Comparison of ENCODE assay signal across 1 cellular context in genomic region chr2:42132966-42133641, GRCh38.
TF ChIP-seq lines count a peak whose summit lies in the region.

No MANE protein-coding gene starts in this region.

TF ChIP-seq in HepG2, 621 proteins besides CTCF, POLR2A, EP300 and RAD21 (continued from another document and continues in another):
- TF ChIP-seq, protein P1, sequence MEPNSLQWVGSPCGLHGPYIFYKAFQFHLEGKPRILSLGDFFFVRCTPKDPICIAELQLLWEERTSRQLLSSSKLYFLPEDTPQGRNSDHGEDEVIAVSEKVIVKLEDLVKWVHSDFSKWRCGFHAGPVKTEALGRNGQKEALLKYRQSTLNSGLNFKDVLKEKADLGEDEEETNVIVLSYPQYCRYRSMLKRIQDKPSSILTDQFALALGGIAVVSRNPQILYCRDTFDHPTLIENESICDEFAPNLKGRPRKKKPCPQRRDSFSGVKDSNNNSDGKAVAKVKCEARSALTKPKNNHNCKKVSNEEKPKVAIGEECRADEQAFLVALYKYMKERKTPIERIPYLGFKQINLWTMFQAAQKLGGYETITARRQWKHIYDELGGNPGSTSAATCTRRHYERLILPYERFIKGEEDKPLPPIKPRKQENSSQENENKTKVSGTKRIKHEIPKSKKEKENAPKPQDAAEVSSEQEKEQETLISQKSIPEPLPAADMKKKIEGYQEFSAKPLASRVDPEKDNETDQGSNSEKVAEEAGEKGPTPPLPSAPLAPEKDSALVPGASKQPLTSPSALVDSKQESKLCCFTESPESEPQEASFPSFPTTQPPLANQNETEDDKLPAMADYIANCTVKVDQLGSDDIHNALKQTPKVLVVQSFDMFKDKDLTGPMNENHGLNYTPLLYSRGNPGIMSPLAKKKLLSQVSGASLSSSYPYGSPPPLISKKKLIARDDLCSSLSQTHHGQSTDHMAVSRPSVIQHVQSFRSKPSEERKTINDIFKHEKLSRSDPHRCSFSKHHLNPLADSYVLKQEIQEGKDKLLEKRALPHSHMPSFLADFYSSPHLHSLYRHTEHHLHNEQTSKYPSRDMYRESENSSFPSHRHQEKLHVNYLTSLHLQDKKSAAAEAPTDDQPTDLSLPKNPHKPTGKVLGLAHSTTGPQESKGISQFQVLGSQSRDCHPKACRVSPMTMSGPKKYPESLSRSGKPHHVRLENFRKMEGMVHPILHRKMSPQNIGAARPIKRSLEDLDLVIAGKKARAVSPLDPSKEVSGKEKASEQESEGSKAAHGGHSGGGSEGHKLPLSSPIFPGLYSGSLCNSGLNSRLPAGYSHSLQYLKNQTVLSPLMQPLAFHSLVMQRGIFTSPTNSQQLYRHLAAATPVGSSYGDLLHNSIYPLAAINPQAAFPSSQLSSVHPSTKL (CRISPR knock-in tag; IDR thresholded peaks at IDR 0.05): peak; percentile 98
- TF ChIP-seq ZNF713 (CRISPR knock-in tag; IDR thresholded peaks at IDR 0.05) (no peak), CBX1 (IDR thresholded peaks at IDR 0.05; ENCODE audit: low read depth) (peak; percentile 88), TRIM22 (IDR thresholded peaks at IDR 0.05) (no peak), SMAD3 (CRISPR knock-in tag; IDR thresholded peaks at IDR 0.05) (peak; percentile 99), SRF (IDR thresholded peaks at IDR 0.05; ENCODE audit: low read depth, low read length) (peak; percentile 58; the same call in 1 of the 2 replicates), ZNF546 (CRISPR knock-in tag; conservative IDR thresholded peaks at IDR 0.05) (0 out of 2 replicates have a peak, but pooled peaks have one; percentile 66), DNMT3B (CRISPR knock-in tag; conservative IDR thresholded peaks at IDR 0.05) (no peak), ZNF121 (CRISPR knock-in tag; IDR thresholded peaks at IDR 0.05) (peak; percentile 17; the same call in 1 of the 2 replicates), ATF7 (IDR thresholded peaks at IDR 0.05) (peak; percentile 38), ATF7 (CRISPR knock-in tag; IDR thresholded peaks at IDR 0.05) (peak; percentile 95), POLR2G (IDR thresholded peaks at IDR 0.05; ENCODE audit: low read depth, low read length) (peak; percentile 98), KLF6 (CRISPR knock-in tag; IDR thresholded peaks at IDR 0.05) (peak; percentile 70; the same call in 1 of the 2 replicates), SPEN (CRISPR knock-in tag; IDR thresholded peaks at IDR 0.05; ENCODE audit: low read depth) (peak; percentile 89), ZBTB3 (CRISPR knock-in tag; IDR thresholded peaks at IDR 0.05; ENCODE audit: borderline replicate concordance, low read depth) (peak; percentile 97), ZNF607 (CRISPR knock-in tag; IDR thresholded peaks at IDR 0.05; ENCODE audit: borderline replicate concordance) (peak; percentile 88; the same call in 1 of the 2 replicates), SNAPC5 (CRISPR knock-in tag; IDR thresholded peaks at IDR 0.05; ENCODE audit: borderline replicate concordance) (no peak; the same call in 1 of the 2 replicates), NONO (IDR thresholded peaks at IDR 0.05) (no peak), NONO (CRISPR knock-in tag; conservative IDR thresholded peaks at IDR 0.05) (peak; percentile 92), ZBTB37 (CRISPR knock-in tag; IDR thresholded peaks at IDR 0.05) (peak; percentile 97), NFYB (CRISPR knock-in tag; IDR thresholded peaks at IDR 0.05) (peak; percentile 10; the same call in 1 of the 2 replicates), ZBTB42 (CRISPR knock-in tag; IDR thresholded peaks at IDR 0.05) (peak; percentile 89; the same call in 1 of the 2 replicates), CC2D1A (CRISPR knock-in tag; IDR thresholded peaks at IDR 0.05) (no peak), CHD2 (IDR thresholded peaks at IDR 0.05; ENCODE audit: low read depth, low read length) (no peak), YEATS2 (CRISPR knock-in tag; IDR thresholded peaks at IDR 0.05; ENCODE audit: borderline replicate concordance) (peak; percentile 63; the same call in 1 of the 2 replicates), U2AF1 (optimal IDR thresholded peaks at IDR 0.05; ENCODE audit: low read depth, low read length) (peak; percentile 77), FOXO1 (CRISPR knock-in tag; IDR thresholded peaks at IDR 0.05) (peak; percentile 90), IRF1 (CRISPR knock-in tag; IDR thresholded peaks at IDR 0.05; ENCODE audit: low read depth) (no peak), TEAD3 (CRISPR knock-in tag; optimal IDR thresholded peaks at IDR 0.05; ENCODE audit: borderline replicate concordance) (peak; percentile 86), GRHL1 (CRISPR knock-in tag; conservative IDR thresholded peaks at IDR 0.05) (no peak), SKIL (CRISPR knock-in tag; IDR thresholded peaks at IDR 0.05; ENCODE audit: borderline replicate concordance) (peak; percentile 93), CSRNP1 (CRISPR knock-in tag; IDR thresholded peaks at IDR 0.05) (peak; percentile 94), PLRG1 (conservative IDR thresholded peaks at IDR 0.05) (no peak), DBP (CRISPR knock-in tag; IDR thresholded peaks at IDR 0.05; ENCODE audit: not compliant biosample characterization) (peak; percentile 47), ZSCAN31 (CRISPR knock-in tag; IDR thresholded peaks at IDR 0.05; ENCODE audit: low read depth) (peak; percentile 96), ZNF382 (CRISPR knock-in tag; IDR thresholded peaks at IDR 0.05; ENCODE audit: borderline replicate concordance) (no peak), ZNF570 (CRISPR knock-in tag; IDR thresholded peaks at IDR 0.05; ENCODE audit: borderline replicate concordance) (no peak), PITX1 (CRISPR knock-in tag; IDR thresholded peaks at IDR 0.05) (peak; percentile 99)
- TF ChIP-seq, protein P2, sequence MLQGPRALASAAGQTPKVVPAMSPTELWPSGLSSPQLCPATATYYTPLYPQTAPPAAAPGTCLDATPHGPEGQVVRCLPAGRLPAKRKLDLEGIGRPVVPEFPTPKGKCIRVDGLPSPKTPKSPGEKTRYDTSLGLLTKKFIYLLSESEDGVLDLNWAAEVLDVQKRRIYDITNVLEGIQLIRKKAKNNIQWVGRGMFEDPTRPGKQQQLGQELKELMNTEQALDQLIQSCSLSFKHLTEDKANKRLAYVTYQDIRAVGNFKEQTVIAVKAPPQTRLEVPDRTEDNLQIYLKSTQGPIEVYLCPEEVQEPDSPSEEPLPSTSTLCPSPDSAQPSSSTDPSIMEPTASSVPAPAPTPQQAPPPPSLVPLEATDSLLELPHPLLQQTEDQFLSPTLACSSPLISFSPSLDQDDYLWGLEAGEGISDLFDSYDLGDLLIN (CRISPR knock-in tag; IDR thresholded peaks at IDR 0.05; ENCODE audit: borderline replicate concordance): peak; percentile 87; the same call in 1 of the 2 replicates
- TF ChIP-seq, protein P3, sequence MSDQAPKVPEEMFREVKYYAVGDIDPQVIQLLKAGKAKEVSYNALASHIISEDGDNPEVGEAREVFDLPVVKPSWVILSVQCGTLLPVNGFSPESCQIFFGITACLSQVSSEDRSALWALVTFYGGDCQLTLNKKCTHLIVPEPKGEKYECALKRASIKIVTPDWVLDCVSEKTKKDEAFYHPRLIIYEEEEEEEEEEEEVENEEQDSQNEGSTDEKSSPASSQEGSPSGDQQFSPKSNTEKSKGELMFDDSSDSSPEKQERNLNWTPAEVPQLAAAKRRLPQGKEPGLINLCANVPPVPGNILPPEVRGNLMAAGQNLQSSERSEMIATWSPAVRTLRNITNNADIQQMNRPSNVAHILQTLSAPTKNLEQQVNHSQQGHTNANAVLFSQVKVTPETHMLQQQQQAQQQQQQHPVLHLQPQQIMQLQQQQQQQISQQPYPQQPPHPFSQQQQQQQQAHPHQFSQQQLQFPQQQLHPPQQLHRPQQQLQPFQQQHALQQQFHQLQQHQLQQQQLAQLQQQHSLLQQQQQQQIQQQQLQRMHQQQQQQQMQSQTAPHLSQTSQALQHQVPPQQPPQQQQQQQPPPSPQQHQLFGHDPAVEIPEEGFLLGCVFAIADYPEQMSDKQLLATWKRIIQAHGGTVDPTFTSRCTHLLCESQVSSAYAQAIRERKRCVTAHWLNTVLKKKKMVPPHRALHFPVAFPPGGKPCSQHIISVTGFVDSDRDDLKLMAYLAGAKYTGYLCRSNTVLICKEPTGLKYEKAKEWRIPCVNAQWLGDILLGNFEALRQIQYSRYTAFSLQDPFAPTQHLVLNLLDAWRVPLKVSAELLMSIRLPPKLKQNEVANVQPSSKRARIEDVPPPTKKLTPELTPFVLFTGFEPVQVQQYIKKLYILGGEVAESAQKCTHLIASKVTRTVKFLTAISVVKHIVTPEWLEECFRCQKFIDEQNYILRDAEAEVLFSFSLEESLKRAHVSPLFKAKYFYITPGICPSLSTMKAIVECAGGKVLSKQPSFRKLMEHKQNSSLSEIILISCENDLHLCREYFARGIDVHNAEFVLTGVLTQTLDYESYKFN (CRISPR knock-in tag; conservative IDR thresholded peaks at IDR 0.05): peak; percentile 94
